1 cellular context compared by ENCODE assay signal in the genomic region with DNA sequence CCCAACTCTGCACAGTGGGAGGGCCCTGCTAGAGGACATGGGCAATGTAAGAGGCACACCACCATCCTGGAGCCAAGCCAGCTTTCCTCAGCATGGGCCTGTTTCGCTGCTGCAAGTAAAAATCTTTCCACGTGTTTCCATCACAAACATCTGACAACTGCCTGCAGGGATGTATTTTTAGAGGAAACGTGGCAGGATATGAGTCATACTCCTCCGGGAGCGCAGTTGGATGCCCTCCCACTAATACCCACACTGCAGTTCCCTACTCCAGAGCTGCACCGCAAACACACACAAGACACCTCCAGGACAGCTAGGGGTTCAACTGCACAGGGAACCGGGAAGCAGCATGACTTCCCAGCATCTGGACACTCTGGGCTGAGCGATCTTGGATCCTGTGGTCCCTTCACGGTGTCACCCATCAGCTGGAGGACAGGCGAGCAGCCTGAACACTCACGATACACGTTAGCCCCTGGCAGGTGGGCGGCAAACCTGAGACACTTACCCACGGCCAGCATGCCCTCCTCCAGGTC.
TF ChIP-seq lines count a peak whose summit lies in the region.

No MANE protein-coding gene starts in this region.

TF ChIP-seq in HEK293, 187 proteins besides CTCF, POLR2A, EP300 and RAD21 (continued from another document and continues in another):
- TF ChIP-seq, protein P1, sequence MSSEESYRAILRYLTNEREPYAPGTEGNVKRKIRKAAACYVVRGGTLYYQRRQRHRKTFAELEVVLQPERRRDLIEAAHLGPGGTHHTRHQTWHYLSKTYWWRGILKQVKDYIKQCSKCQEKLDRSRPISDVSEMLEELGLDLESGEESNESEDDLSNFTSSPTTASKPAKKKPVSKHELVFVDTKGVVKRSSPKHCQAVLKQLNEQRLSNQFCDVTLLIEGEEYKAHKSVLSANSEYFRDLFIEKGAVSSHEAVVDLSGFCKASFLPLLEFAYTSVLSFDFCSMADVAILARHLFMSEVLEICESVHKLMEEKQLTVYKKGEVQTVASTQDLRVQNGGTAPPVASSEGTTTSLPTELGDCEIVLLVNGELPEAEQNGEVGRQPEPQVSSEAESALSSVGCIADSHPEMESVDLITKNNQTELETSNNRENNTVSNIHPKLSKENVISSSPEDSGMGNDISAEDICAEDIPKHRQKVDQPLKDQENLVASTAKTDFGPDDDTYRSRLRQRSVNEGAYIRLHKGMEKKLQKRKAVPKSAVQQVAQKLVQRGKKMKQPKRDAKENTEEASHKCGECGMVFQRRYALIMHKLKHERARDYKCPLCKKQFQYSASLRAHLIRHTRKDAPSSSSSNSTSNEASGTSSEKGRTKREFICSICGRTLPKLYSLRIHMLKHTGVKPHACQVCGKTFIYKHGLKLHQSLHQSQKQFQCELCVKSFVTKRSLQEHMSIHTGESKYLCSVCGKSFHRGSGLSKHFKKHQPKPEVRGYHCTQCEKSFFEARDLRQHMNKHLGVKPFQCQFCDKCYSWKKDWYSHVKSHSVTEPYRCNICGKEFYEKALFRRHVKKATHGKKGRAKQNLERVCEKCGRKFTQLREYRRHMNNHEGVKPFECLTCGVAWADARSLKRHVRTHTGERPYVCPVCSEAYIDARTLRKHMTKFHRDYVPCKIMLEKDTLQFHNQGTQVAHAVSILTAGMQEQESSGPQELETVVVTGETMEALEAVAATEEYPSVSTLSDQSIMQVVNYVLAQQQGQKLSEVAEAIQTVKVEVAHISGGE (tag by site-specific recombination; conservative IDR thresholded peaks at IDR 0.05; ENCODE audit: low read depth): peak; percentile 90
- TF ChIP-seq FEZF1 (tag by site-specific recombination; IDR thresholded peaks at IDR 0.05): peak; percentile 69
- TF ChIP-seq ZXDB (tag by site-specific recombination; IDR thresholded peaks at IDR 0.05): peak; percentile 76; the same call in 1 of the 2 replicates
- no peak for TF ChIP-seq ZBTB7A (tag by site-specific recombination; IDR thresholded peaks at IDR 0.05; ENCODE audit: low read depth)
- TF ChIP-seq ZSCAN23 (tag by site-specific recombination; IDR thresholded peaks at IDR 0.05): 0 out of 2 replicates have a peak, but pooled peaks have one; percentile 59
- TF ChIP-seq, protein P2, sequence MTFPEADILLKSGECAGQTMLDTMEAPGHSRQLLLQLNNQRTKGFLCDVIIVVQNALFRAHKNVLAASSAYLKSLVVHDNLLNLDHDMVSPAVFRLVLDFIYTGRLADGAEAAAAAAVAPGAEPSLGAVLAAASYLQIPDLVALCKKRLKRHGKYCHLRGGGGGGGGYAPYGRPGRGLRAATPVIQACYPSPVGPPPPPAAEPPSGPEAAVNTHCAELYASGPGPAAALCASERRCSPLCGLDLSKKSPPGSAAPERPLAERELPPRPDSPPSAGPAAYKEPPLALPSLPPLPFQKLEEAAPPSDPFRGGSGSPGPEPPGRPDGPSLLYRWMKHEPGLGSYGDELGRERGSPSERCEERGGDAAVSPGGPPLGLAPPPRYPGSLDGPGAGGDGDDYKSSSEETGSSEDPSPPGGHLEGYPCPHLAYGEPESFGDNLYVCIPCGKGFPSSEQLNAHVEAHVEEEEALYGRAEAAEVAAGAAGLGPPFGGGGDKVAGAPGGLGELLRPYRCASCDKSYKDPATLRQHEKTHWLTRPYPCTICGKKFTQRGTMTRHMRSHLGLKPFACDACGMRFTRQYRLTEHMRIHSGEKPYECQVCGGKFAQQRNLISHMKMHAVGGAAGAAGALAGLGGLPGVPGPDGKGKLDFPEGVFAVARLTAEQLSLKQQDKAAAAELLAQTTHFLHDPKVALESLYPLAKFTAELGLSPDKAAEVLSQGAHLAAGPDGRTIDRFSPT (tag by site-specific recombination; IDR thresholded peaks at IDR 0.05): 0 out of 2 replicates have a peak, but pooled peaks have one; percentile 17
- TF ChIP-seq ZNF837 (tag by site-specific recombination; IDR thresholded peaks at IDR 0.05): no peak
- peak; percentile 43 for TF ChIP-seq SP2 (tag by site-specific recombination; IDR thresholded peaks at IDR 0.05)
- TF ChIP-seq ZNF248 (tag by site-specific recombination; IDR thresholded peaks at IDR 0.05): no peak
- no peak for TF ChIP-seq GLI4 (tag by site-specific recombination; IDR thresholded peaks at IDR 0.05)
- peak; percentile 85 for TF ChIP-seq ZNF2 (tag by site-specific recombination; IDR thresholded peaks at IDR 0.05)
- TF ChIP-seq ZNF416 (tag by site-specific recombination; IDR thresholded peaks at IDR 0.05): no peak
- peak; percentile 44; the same call in 1 of the 2 replicates for TF ChIP-seq KLF9 (tag by site-specific recombination; IDR thresholded peaks at IDR 0.05; ENCODE audit: low read depth)
- peak; percentile 47; the same call in 1 of the 2 replicates for TF ChIP-seq ZNF843 (tag by site-specific recombination; IDR thresholded peaks at IDR 0.05)
- peak; percentile 63 for TF ChIP-seq ZBTB8A (tag by site-specific recombination; IDR thresholded peaks at IDR 0.05)
- no peak for TF ChIP-seq ZNF341 (tag by site-specific recombination; IDR thresholded peaks at IDR 0.05; ENCODE audit: low read depth)
- TF ChIP-seq ZBTB21 (tag by site-specific recombination; IDR thresholded peaks at IDR 0.05): no peak
- TF ChIP-seq GLIS2 (tag by site-specific recombination; IDR thresholded peaks at IDR 0.05): peak; percentile 92
- TF ChIP-seq ZBTB17 (tag by site-specific recombination; IDR thresholded peaks at IDR 0.05): peak; percentile 53; the same call in 1 of the 2 replicates
- TF ChIP-seq, protein P3, sequence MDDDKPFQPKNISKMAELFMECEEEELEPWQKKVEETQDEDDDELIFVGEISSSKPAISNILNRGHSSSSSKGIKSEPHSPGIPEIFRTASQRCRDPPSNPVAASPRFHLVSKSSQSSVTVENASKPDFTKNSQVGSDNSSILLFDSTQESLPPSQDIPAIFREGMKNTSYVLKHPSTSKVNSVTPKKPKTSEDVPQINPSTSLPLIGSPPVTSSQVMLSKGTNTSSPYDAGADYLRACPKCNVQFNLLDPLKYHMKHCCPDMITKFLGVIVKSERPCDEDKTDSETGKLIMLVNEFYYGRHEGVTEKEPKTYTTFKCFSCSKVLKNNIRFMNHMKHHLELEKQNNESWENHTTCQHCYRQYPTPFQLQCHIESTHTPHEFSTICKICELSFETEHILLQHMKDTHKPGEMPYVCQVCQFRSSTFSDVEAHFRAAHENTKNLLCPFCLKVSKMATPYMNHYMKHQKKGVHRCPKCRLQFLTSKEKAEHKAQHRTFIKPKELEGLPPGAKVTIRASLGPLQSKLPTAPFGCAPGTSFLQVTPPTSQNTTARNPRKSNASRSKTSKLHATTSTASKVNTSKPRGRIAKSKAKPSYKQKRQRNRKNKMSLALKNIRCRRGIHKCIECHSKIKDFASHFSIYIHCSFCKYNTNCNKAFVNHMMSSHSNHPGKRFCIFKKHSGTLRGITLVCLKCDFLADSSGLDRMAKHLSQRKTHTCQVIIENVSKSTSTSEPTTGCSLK (tag by site-specific recombination; IDR thresholded peaks at IDR 0.05): no peak
- TF ChIP-seq ZNF24 (tag by site-specific recombination; IDR thresholded peaks at IDR 0.05): peak; percentile 66; the same call in 1 of the 2 replicates
- TF ChIP-seq ZNF571 (tag by site-specific recombination; IDR thresholded peaks at IDR 0.05): no peak
- TF ChIP-seq ZNF670 (tag by site-specific recombination; IDR thresholded peaks at IDR 0.05; ENCODE audit: low read depth): no peak
- peak; percentile 80 for TF ChIP-seq ZEB2 (tag by site-specific recombination; IDR thresholded peaks at IDR 0.05)
- TF ChIP-seq HOXC10 (CRISPR knock-in tag; IDR thresholded peaks at IDR 0.05): no peak
- TF ChIP-seq, protein P4, sequence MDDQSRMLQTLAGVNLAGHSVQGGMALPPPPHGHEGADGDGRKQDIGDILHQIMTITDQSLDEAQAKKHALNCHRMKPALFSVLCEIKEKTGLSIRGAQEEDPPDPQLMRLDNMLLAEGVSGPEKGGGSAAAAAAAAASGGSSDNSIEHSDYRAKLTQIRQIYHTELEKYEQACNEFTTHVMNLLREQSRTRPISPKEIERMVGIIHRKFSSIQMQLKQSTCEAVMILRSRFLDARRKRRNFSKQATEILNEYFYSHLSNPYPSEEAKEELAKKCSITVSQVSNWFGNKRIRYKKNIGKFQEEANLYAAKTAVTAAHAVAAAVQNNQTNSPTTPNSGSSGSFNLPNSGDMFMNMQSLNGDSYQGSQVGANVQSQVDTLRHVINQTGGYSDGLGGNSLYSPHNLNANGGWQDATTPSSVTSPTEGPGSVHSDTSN (CRISPR knock-in tag; IDR thresholded peaks at IDR 0.05): 0 out of 2 replicates have a peak, but pooled peaks have one; percentile 27
- peak; percentile 99 for TF ChIP-seq ZNF600 (tag by site-specific recombination; IDR thresholded peaks at IDR 0.05)
- no peak for TF ChIP-seq ZNF138 (tag by site-specific recombination; IDR thresholded peaks at IDR 0.05; ENCODE audit: borderline replicate concordance)
- no peak for TF ChIP-seq MZF1 (tag by site-specific recombination; IDR thresholded peaks at IDR 0.05; ENCODE audit: borderline replicate concordance)
- TF ChIP-seq, protein P5, sequence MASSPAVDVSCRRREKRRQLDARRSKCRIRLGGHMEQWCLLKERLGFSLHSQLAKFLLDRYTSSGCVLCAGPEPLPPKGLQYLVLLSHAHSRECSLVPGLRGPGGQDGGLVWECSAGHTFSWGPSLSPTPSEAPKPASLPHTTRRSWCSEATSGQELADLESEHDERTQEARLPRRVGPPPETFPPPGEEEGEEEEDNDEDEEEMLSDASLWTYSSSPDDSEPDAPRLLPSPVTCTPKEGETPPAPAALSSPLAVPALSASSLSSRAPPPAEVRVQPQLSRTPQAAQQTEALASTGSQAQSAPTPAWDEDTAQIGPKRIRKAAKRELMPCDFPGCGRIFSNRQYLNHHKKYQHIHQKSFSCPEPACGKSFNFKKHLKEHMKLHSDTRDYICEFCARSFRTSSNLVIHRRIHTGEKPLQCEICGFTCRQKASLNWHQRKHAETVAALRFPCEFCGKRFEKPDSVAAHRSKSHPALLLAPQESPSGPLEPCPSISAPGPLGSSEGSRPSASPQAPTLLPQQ (tag by site-specific recombination; IDR thresholded peaks at IDR 0.05): peak; percentile 72; the same call in 1 of the 2 replicates
- peak; percentile 69; the same call in 1 of the 2 replicates for TF ChIP-seq ZSCAN30 (tag by site-specific recombination; IDR thresholded peaks at IDR 0.05)
- TF ChIP-seq, protein P6, sequence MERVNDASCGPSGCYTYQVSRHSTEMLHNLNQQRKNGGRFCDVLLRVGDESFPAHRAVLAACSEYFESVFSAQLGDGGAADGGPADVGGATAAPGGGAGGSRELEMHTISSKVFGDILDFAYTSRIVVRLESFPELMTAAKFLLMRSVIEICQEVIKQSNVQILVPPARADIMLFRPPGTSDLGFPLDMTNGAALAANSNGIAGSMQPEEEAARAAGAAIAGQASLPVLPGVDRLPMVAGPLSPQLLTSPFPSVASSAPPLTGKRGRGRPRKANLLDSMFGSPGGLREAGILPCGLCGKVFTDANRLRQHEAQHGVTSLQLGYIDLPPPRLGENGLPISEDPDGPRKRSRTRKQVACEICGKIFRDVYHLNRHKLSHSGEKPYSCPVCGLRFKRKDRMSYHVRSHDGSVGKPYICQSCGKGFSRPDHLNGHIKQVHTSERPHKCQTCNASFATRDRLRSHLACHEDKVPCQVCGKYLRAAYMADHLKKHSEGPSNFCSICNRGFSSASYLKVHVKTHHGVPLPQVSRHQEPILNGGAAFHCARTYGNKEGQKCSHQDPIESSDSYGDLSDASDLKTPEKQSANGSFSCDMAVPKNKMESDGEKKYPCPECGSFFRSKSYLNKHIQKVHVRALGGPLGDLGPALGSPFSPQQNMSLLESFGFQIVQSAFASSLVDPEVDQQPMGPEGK (tag by site-specific recombination; IDR thresholded peaks at IDR 0.05): peak; percentile 73
- peak; percentile 94 for TF ChIP-seq SP7 (tag by site-specific recombination; IDR thresholded peaks at IDR 0.05)
- no peak for TF ChIP-seq ZNF274 (IDR thresholded peaks at IDR 0.05; ENCODE audit: low read length)
- no peak for TF ChIP-seq ZNF274 (tag by site-specific recombination; IDR thresholded peaks at IDR 0.05; ENCODE audit: borderline replicate concordance)
- peak; percentile 86 for TF ChIP-seq EGR2 (tag by site-specific recombination; IDR thresholded peaks at IDR 0.05; ENCODE audit: low read depth)
- TF ChIP-seq, protein P7, sequence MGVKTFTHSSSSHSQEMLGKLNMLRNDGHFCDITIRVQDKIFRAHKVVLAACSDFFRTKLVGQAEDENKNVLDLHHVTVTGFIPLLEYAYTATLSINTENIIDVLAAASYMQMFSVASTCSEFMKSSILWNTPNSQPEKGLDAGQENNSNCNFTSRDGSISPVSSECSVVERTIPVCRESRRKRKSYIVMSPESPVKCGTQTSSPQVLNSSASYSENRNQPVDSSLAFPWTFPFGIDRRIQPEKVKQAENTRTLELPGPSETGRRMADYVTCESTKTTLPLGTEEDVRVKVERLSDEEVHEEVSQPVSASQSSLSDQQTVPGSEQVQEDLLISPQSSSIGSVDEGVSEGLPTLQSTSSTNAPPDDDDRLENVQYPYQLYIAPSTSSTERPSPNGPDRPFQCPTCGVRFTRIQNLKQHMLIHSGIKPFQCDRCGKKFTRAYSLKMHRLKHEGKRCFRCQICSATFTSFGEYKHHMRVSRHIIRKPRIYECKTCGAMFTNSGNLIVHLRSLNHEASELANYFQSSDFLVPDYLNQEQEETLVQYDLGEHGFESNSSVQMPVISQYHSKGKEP (tag by site-specific recombination; IDR thresholded peaks at IDR 0.05): peak; percentile 92
- peak; percentile 98 for TF ChIP-seq ZNF155 (tag by site-specific recombination; IDR thresholded peaks at IDR 0.05)
- TF ChIP-seq ZNF335 (tag by site-specific recombination; conservative IDR thresholded peaks at IDR 0.05): peak; percentile 55; the same call in 1 of the 2 replicates
- peak; percentile 91 for TF ChIP-seq ZNF660 (tag by site-specific recombination; IDR thresholded peaks at IDR 0.05)
- TF ChIP-seq ZNF239 (tag by site-specific recombination; IDR thresholded peaks at IDR 0.05): no peak
- TF ChIP-seq KLF16 (tag by site-specific recombination; IDR thresholded peaks at IDR 0.05): peak; percentile 18; the same call in 1 of the 2 replicates
- TF ChIP-seq ZNF37A (tag by site-specific recombination; IDR thresholded peaks at IDR 0.05): no peak
- peak; percentile 98 for TF ChIP-seq ZIC2 (tag by site-specific recombination; IDR thresholded peaks at IDR 0.05)
- no peak for TF ChIP-seq ZNF140 (tag by site-specific recombination; IDR thresholded peaks at IDR 0.05)
- peak; percentile 58; the same call in 1 of the 2 replicates for TF ChIP-seq ZNF558 (tag by site-specific recombination; IDR thresholded peaks at IDR 0.05)
- TF ChIP-seq ZNF366 (tag by site-specific recombination; conservative IDR thresholded peaks at IDR 0.05): peak; percentile 78
- TF ChIP-seq SALL2 (tag by site-specific recombination; IDR thresholded peaks at IDR 0.05; ENCODE audit: borderline replicate concordance): no peak
- TF ChIP-seq ZNF473 (tag by site-specific recombination; IDR thresholded peaks at IDR 0.05): no peak
- no peak for TF ChIP-seq ZNF623 (tag by site-specific recombination; IDR thresholded peaks at IDR 0.05)
- no peak for TF ChIP-seq ZNF624 (tag by site-specific recombination; IDR thresholded peaks at IDR 0.05)
- TF ChIP-seq ZFP69B (tag by site-specific recombination; IDR thresholded peaks at IDR 0.05): peak; percentile 69
- TF ChIP-seq BCL11A (tag by site-specific recombination; IDR thresholded peaks at IDR 0.05; ENCODE audit: low read depth): peak; percentile 45; the same call in 1 of the 2 replicates
- TF ChIP-seq ZNF16 (tag by site-specific recombination; IDR thresholded peaks at IDR 0.05; ENCODE audit: low read depth): peak; percentile 47; the same call in 1 of the 2 replicates
- peak; percentile 90 for TF ChIP-seq ZNF324 (tag by site-specific recombination; IDR thresholded peaks at IDR 0.05)
- TF ChIP-seq ZNF76 (tag by site-specific recombination; IDR thresholded peaks at IDR 0.05; ENCODE audit: borderline replicate concordance, low read depth): peak; percentile 45; the same call in 1 of the 2 replicates
